ENCODE assay signal across 2 cellular contexts in genomic region chr7:116918744-116919143, GRCh38.
TF ChIP-seq lines count a peak whose summit lies in the region.

No MANE protein-coding gene starts in this region.

TF ChIP-seq in SK-N-SH treated with all-trans-retinoic acid at 6 μM for 48 hours, 23 proteins besides CTCF, POLR2A, EP300 and RAD21 (continued from another document):
- TF ChIP-seq CSRNP3 (CRISPR knock-in tag; IDR thresholded peaks at IDR 0.05) (no peak), TOX (CRISPR knock-in tag; IDR thresholded peaks at IDR 0.05; ENCODE audit: borderline replicate concordance) (no peak), ZC3H10 (CRISPR knock-in tag; IDR thresholded peaks at IDR 0.05) (no peak), RARB (CRISPR knock-in tag; IDR thresholded peaks at IDR 0.05) (no peak), ESRRG (CRISPR knock-in tag; IDR thresholded peaks at IDR 0.05) (no peak), CSDC2 (CRISPR knock-in tag; IDR thresholded peaks at IDR 0.05) (no peak), SNAI2 (CRISPR knock-in tag; IDR thresholded peaks at IDR 0.05) (no peak)

TF ChIP-seq in SK-N-SH, 30 proteins besides CTCF, POLR2A, EP300 and RAD21 (continued from another document):
- TF ChIP-seq MAX (IDR thresholded peaks at IDR 0.05; ENCODE audit: low read depth): no peak
- no peak for TF ChIP-seq ELF1 (IDR thresholded peaks at IDR 0.05)
- no peak for TF ChIP-seq RXRA (IDR thresholded peaks at IDR 0.05; ENCODE audit: borderline replicate concordance, low read depth)
- no peak for TF ChIP-seq PBX3 (IDR thresholded peaks at IDR 0.05)
- no peak for TF ChIP-seq USF2 (IDR thresholded peaks at IDR 0.05; ENCODE audit: borderline replicate concordance, low read depth, low read length)
- TF ChIP-seq NRF1 (IDR thresholded peaks at IDR 0.05; ENCODE audit: low read depth, low read length): no peak
- no peak for TF ChIP-seq CHD2 (IDR thresholded peaks at IDR 0.05; ENCODE audit: low read length, partially characterized antibody)
- TF ChIP-seq REST (IDR thresholded peaks at IDR 0.05; ENCODE audit: low read depth, low read length): no peak
